Comparison of ENCODE assay signal across 12 cellular contexts in the genomic region with DNA sequence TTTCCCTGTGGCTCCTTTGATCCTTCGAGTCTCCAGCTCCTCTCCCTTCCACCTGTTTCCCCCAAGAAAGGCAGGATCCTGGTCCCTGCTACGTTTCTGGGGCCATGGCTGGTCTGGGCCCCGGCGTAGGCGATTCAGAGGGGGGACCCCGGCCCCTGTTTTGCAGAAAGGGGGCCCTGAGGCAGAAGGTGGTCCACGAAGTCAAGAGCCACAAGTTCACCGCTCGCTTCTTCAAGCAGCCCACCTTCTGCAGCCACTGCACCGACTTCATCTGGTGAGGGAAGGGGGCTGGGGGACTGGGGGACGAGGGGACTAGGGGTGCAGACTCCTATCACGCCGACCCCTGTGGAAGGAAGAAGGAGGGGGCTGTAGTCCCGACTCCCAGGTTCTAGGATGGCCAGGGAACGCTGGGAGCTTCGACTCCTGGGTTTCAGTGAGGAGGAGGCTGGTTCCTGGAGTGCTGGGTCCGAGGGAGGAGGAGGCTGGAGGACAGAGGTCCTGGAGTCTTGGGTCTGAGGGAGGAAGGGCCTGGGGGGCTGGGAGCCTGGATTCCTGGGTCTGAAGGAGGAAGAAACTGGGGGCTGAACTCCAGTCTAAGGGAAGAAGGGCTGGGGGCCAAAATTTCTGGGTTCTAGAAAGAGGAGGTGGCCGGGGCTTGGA. TPM values are rescaled to one million over a fixed set of nuclear protein-coding genes. Genes with fewer than 3 reads are reported as not detected.
DNase-seq lines count a peak whose midpoint lies in the region; ATAC-seq and TF ChIP-seq lines count a peak whose summit lies in the region.
"Had no signal": no experiment of that assay in that cellular context is flagged by ENCODE, and none has a peak within 500 bp of the region (broad histone marks: within the 10 kb centered on the region; RNA-seq: fewer than 3 reads in every experiment).

No MANE protein-coding gene starts in this region.

- peak overlapping the region; percentile 34 to 74 (median 69); a peak in 21 of 22 replicates for H3K9ac ChIP-seq in BLaER1 treated with 17β-estradiol and CSF1 and Interleukin-3, amounts not matched to agents 10 nM and 100 nM
- H3K9ac ChIP-seq in HUES6 (ENCODE audit: low read length) (peak overlapping the region; percentile 17), colonic mucosa (ENCODE audit: low read depth in 2 of 2, low read length in 2 of 2) (no peak overlapping the region)

- no peaks in the 10 kb centered on the region for H3K36me3 ChIP-seq in BLaER1 treated with 17β-estradiol and CSF1 and Interleukin-3, amounts not matched to agents 10 nM and 100 nM
- H3K36me3 ChIP-seq in HUES6 (ENCODE audit: control insufficient read depth, insufficient read depth, low read length) (no peaks in the 10 kb centered on the region), colonic mucosa (no peaks in the 10 kb centered on the region)

- H3K27me3 ChIP-seq in BLaER1 treated with 17β-estradiol and CSF1 and Interleukin-3, amounts not matched to agents 10 nM and 100 nM: peaks cover 0 to 29% (median 11%) of the 10 kb centered on the region in 11 experiments; a peak in 14 of 22 replicates
- peaks cover 48% of the 10 kb centered on the region for H3K27me3 ChIP-seq in HUES6 (ENCODE audit: control insufficient read depth, insufficient read depth, low read length)
- H3K27me3 ChIP-seq in colonic mucosa: peaks cover 31% of the 10 kb centered on the region

- H3K4me1 Mint-ChIP-seq in naive B cell: peaks cover 13 to 31% (median 20%) of the 10 kb centered on the region in 3 donors

- peak overlapping the region; percentile 92 to 99 (median 98) for H3K4me2 ChIP-seq in BLaER1 treated with 17β-estradiol and CSF1 and Interleukin-3, amounts not matched to agents 10 nM and 100 nM

- peak overlapping the region; percentile 51 to 74 (median 62) for H3K4me3 ChIP-seq in BLaER1 treated with 17β-estradiol and CSF1 and Interleukin-3, amounts not matched to agents 10 nM and 100 nM
- H3K4me3 ChIP-seq in HUES6 (ENCODE audit: low read depth, low read length): peak overlapping the region; percentile 64
- H3K4me3 ChIP-seq in colonic mucosa: peak overlapping the region; percentile 27

- H3K27ac ChIP-seq in BLaER1 treated with 17β-estradiol and CSF1 and Interleukin-3, amounts not matched to agents 10 nM and 100 nM: peak overlapping the region in 8 of 11 experiments; percentile 9 to 67 (median 56); a peak in 11 of 22 replicates
- H3K27ac ChIP-seq in HUES6 (ENCODE audit: low read depth, low read length) (no peak overlapping the region), colonic mucosa (no peak overlapping the region)

- H3K9me3 ChIP-seq in BLaER1 treated with 17β-estradiol and CSF1 and Interleukin-3, amounts not matched to agents 10 nM and 100 nM (replicated peaks in 1 of 11): no peaks in the 10 kb centered on the region
- H3K9me3 ChIP-seq in HUES6 (ENCODE audit: control insufficient read depth, insufficient read depth, low read depth, low read length): no peaks in the 10 kb centered on the region
- H3K9me3 ChIP-seq in colonic mucosa: no peaks in the 10 kb centered on the region

- H3K9me3 Mint-ChIP-seq in naive B cell: no peaks in the 10 kb centered on the region

- peak overlapping the region in 6 of 8 donors; percentile 49 to 83 (median 74) for H3K4me3 Mint-ChIP-seq in naive B cell

- TF ChIP-seq CTCF in colonic mucosa (IDR thresholded peaks at IDR 0.05): peak; percentile 9

- peaks cover 36 to 78% (median 68%) of the 10 kb centered on the region in 10 experiments for H3K4me1 ChIP-seq in BLaER1 treated with 17β-estradiol and CSF1 and Interleukin-3, amounts not matched to agents 10 nM and 100 nM
- H3K4me1 ChIP-seq in HUES6 (ENCODE audit: control insufficient read depth, insufficient read depth, low read length) (peaks cover 26% of the 10 kb centered on the region), colonic mucosa (peaks cover 6% of the 10 kb centered on the region)

- H3K27me3 Mint-ChIP-seq in naive B cell: peaks cover 18 to 36% (median 29%) of the 10 kb centered on the region in 3 donors

- no peak for ATAC-seq in naive B cell (ENCODE audit: low read depth in 2 of 2)
- ATAC-seq in HG03432 (IDR thresholded peaks at IDR 0.05; ENCODE audit: unreplicated experiment): no peak
- ATAC-seq in GM21528 (IDR thresholded peaks at IDR 0.05; ENCODE audit: low FRiP score, unreplicated experiment): no peak
- no peak for ATAC-seq in HG03342 (IDR thresholded peaks at IDR 0.05; ENCODE audit: unreplicated experiment)

- intact Hi-C loops in colonic mucosa (cut with DNase I): loop anchor here (5.0 kb wide), 1 partner anchor 35 kb away; no protein-coding TSS in a partner anchor

- peak overlapping the region in 4 of 6 donors; percentile 42 to 87 (median 54) for H3K27ac Mint-ChIP-seq in naive B cell

- H4K20me1 ChIP-seq in BLaER1 treated with 17β-estradiol and CSF1 and Interleukin-3, amounts not matched to agents 10 nM and 100 nM: no peaks in the 10 kb centered on the region

- DNase-seq in colonic mucosa (no peak), naive B cell (no peak), SIG-M5 (lab: John Stamatoyannopoulos, UW) (no peak)
- DNase-seq: activated effector memory CD4-positive, alpha-beta T cell treated with Interleukin-2 at 50 U/mL for 16 hours; NCI-H345 had no signal

- H3K36me3 Mint-ChIP-seq in naive B cell: peaks cover 0 to 9% of the 10 kb centered on the region in 2 donors

RNA-seq across cellular contexts. Expression of a gene that starts 0.5 kb away (rescaled TPM):
- under 1 TPM; 0.08 to 0.22 TPM for total RNA-seq in colonic mucosa
- polyA plus RNA-seq in naive B cell (ENCODE audit: low read depth in 6 of 6): under 1 TPM in 2 of 6 donors, not detected in 4; 0.31 to 0.35 TPM
- total RNA-seq: Daoy had no signal

RNA-seq across cellular contexts. Expression of a gene that starts 14.8 kb away (rescaled TPM):
- 100 to 1,000 TPM in 1 of 2 donors, 10 to 100 TPM in 1; 80.5 to 110 TPM for total RNA-seq in colonic mucosa
- polyA plus RNA-seq in naive B cell (ENCODE audit: low read depth in 6 of 6): 10 to 100 TPM; 13.8 to 56.4 (median 34.9) TPM

RNA-seq across cellular contexts. Expression of a gene that starts 26.6 kb away (rescaled TPM):
- total RNA-seq in colonic mucosa: under 1 TPM in 1 of 2 donors, not detected in 1; 0.16 TPM
- not detected for polyA plus RNA-seq in naive B cell (ENCODE audit: low read depth in 6 of 6)
- polyA plus RNA-seq: esophagus had no signal

RNA-seq across cellular contexts. Expression of a gene that starts 58.4 kb away (rescaled TPM):
- under 1 TPM in 1 of 2 donors, not detected in 1; 0.11 TPM for total RNA-seq in colonic mucosa
- under 1 TPM in 5 of 6 donors, not detected in 1; 0.06 to 0.13 (median 0.11) TPM for polyA plus RNA-seq in naive B cell (ENCODE audit: low read depth in 6 of 6)
- total RNA-seq: Daoy had no signal

Comparison
In these comparisons a context has a peak if more than half of its experiments do, and no peak if none do; other contexts are left out.
1. H3K27ac ChIP-seq: peak in BLaER1 treated with 17β-estradiol and CSF1 and Interleukin-3, amounts not matched to agents 10 nM and 100 nM (8 of 11); none in HUES6 (single experiment) and colonic mucosa (single experiment).
2. H3K9ac ChIP-seq: peak in BLaER1 treated with 17β-estradiol and CSF1 and Interleukin-3, amounts not matched to agents 10 nM and 100 nM (11 of 11) and HUES6 (single experiment); none in colonic mucosa (0 of 2).
3. Peak in every context shown above with its lines, with median percentiles within 50 percentile points of each other: H3K4me3 ChIP-seq.